Comparison of ENCODE assay signal across 30 cellular contexts in the genomic region with DNA sequence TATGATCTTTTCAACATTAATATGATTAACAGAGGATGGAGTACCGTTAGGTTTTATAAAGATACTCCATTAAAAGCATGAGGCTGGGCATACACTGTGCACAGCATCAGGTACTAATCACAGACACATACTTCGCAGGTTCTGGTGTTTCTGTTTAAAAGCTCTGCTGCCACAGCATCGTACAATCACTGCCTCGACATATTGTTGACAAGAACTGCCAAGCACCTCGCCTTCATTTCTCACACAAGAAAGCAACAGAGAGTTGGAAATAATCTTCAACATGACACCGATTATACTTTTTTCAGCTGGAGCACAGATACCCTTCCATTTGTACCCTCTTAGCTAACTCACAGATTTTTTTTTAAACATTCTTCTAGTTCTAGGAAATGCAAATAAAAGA.
"Had no signal": no experiment of that assay in that cellular context is flagged by ENCODE, and none has a peak within 500 bp of the region (broad histone marks: within the 10 kb centered on the region; RNA-seq: fewer than 3 reads in every experiment).

No MANE protein-coding gene starts in this region.

- DNase-seq: activated effector memory CD4-positive, alpha-beta T cell treated with anti-CD3 and anti-CD28 coated beads, Interleukin-2, amount 50 U/mL, for 16 hours; activated effector memory CD4-positive, alpha-beta T cell treated with Interleukin-2 at 50 U/mL for 16 hours; activated gamma-delta T cell; activated gamma-delta T cell treated with Interleukin-2 at 50 U/mL for 16 hours; activated naive CD4-positive, alpha-beta T cell; activated naive CD4-positive, alpha-beta T cell treated with anti-CD3 and anti-CD28 coated beads for 36 hours; activated naive CD4-positive, alpha-beta T cell treated with anti-CD3 and anti-CD28 coated beads, Interleukin-2, amount 10 ng/mL, durations not matched to agents 7 days and 5 days; activated naive CD4-positive, alpha-beta T cell treated with anti-CD3 and anti-CD28 coated beads, Interleukin-2, amount 50 U/mL, for 16 hours; activated naive CD4-positive, alpha-beta T cell treated with Interleukin-2 at 50 U/mL for 16 hours; activated naive CD8-positive, alpha-beta T cell treated with anti-CD3 and anti-CD28 coated beads for 36 hours; activated naive CD8-positive, alpha-beta T cell treated with anti-CD3 and anti-CD28 coated beads, Interleukin-2, amount 10 ng/mL, durations not matched to agents 7 days and 5 days; activated naive CD8-positive, alpha-beta T cell treated with anti-CD3 and anti-CD28 coated beads, Interleukin-2, amount 50 U/mL, for 24 hours; activated T-cell treated with anti-CD3 and anti-CD28 coated beads, Interleukin-2, amount 50 U/mL, for 1 hour; activated T-cell treated with anti-CD3 and anti-CD28 coated beads, Interleukin-2, amount 50 U/mL, for 24 hours; activated T-cell treated with anti-CD3 and anti-CD28 coated beads, Interleukin-2, amount 50 U/mL, for 4 hours; activated T-cell treated with anti-CD3 and anti-CD28 coated beads, Interleukin-2, amount 50 U/mL, for 48 hours; activated T-cell treated with anti-CD3 and anti-CD28 coated beads, Interleukin-2, amount 50 U/mL, for 72 hours; adrenal gland; amniotic stem cell; amygdala; anterior cingulate cortex; aorta; body of pancreas; brain microvascular endothelial cell; caudate nucleus; central memory CD4-positive, alpha-beta T cell; cerebellar nuclear complex had no signal

- H3K4me3 ChIP-seq: adrenal gland, ascending aorta, body of pancreas, breast epithelium, cardiac muscle cell had no signal

- H3K9me3 ChIP-seq: adrenal gland, ascending aorta, body of pancreas, breast epithelium had no signal

- H3K27ac ChIP-seq: adrenal gland, ascending aorta, body of pancreas, brain microvascular endothelial cell, breast epithelium, cardiac muscle cell had no signal

- H3K36me3 ChIP-seq: adrenal gland, ascending aorta, brain microvascular endothelial cell, breast epithelium, cardiac muscle cell had no signal

- H3K27me3 ChIP-seq: adrenal gland, ascending aorta, body of pancreas, brain microvascular endothelial cell, breast epithelium, cardiac muscle cell had no signal
